Comparison of ENCODE assay signal across 8 cellular contexts in the genomic region with DNA sequence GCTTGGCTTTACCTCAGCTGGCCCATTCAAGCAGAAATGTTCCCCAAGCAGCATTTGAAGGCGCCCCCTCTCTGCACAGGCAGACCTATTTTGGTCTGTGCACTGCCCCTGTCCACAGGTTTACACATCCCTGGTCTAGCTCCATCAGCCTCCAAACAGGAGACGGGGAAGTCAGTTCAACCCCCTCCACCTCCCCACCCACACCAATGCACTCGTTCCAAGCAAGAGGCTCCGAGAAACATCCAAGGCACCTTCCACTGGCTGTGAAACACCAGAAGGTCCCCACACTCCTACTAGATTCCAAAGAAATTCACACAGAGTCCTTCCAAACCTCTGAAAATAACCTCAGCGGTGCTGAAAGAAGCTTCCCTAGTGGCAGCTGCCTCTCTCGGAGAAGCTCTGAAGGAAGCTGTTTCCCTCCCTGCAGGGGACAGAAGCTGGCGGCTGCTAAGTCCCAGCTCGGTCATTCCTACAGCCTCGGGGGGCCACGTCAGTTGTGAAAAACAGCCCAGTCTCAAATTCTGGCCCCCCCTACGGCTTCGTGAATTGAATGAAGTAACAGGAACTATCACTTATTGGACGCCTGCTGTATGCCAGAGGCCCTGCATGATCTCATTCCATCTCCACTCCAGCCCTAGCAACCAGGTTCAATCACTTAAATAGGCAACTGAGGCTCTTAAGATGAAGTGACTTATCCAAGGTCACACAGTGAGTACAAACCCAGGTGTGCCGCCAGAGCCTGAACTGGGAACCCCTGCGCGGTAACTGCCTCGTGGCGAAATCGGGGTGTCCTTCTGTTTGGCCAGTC. TPM values are rescaled to one million over a fixed set of nuclear protein-coding genes. Genes with fewer than 3 reads are reported as not detected.
DNase-seq lines count a peak whose midpoint lies in the region; FAIRE-seq and TF ChIP-seq lines count a peak whose summit lies in the region.

No MANE protein-coding gene starts in this region.

- no peaks in the 10 kb centered on the region for H3K36me3 Mint-ChIP-seq in brain

- H3K27me3 Mint-ChIP-seq in brain = peaks cover 10% of the 10 kb centered on the region

- no peaks in the 10 kb centered on the region; the same call in 1 of the 2 replicates for H4K20me1 ChIP-seq in KMS-11 (ENCODE audit: insufficient read depth)

- H3K27ac ChIP-seq in KMS-11 (peak overlapping the region; percentile 96), thyroid gland (peak overlapping the region; percentile 98 to 100 (median 100))

- H3K4me1 ChIP-seq in KMS-11 (ENCODE audit: low read depth, poor library complexity, severe bottlenecking) (peaks cover 31% of the 10 kb centered on the region), thyroid gland (peaks cover 36 to 43% of the 10 kb centered on the region in 2 donors)

- H3K27me3 ChIP-seq in KMS-11 (ENCODE audit: insufficient read depth, low read depth) = no peaks in the 10 kb centered on the region
- no peaks in the 10 kb centered on the region for H3K27me3 ChIP-seq in thyroid gland

- DNase-seq in NCI-H146 (lab: John Stamatoyannopoulos, UW) (peak; percentile 46), NCI-H146 treated with DMSO at 0.1 percent for 48 hours (lab: John Stamatoyannopoulos, UW; ENCODE audit: unreplicated experiment) (no peak), lower leg skin (ENCODE audit: low spot score in 2 of 2) (no peak), thyroid gland (peak; percentile 46 to 52), cerebellar nuclear complex (lab: John Stamatoyannopoulos, UW) (no peak), urothelium cell line (ENCODE audit: low spot score) (no peak)

- TF ChIP-seq CTCF in KMS-11 (conservative IDR thresholded peaks at IDR 0.05; ENCODE audit: low read depth, low read length) = no peak
- TF ChIP-seq CTCF in brain (conservative IDR thresholded peaks at IDR 0.05) = no peak
- no peak for TF ChIP-seq CTCF in lower leg skin (IDR thresholded peaks at IDR 0.05)
- peak in 2 of 6 experiments; percentile 17 to 26 for TF ChIP-seq CTCF in thyroid gland (IDR thresholded peaks at IDR 0.05)

- H3K4me3 ChIP-seq in KMS-11 (IDR thresholded peaks at IDR 0.05; ENCODE audit: insufficient read depth, low read depth, low read length) (peak overlapping the region; percentile 15), lower leg skin (ENCODE audit: low read depth, poor library complexity, severe bottlenecking) (peak overlapping the region; percentile 98), thyroid gland (replicated peaks in 1 of 3) (peak overlapping the region; percentile 95 to 97 (median 95))

- H2AFZ ChIP-seq in KMS-11 (ENCODE audit: low read depth) = peak overlapping the region; percentile 90

- no peaks in the 10 kb centered on the region for H3K9me3 ChIP-seq in thyroid gland

- intact Hi-C loops in lower leg skin (cut with DNase I; ENCODE audit: low total_unique reads) (no loop called here), thyroid gland (cut with DNase I) (loop anchor here (10.0 kb wide), 1 partner anchor 60 kb away; no protein-coding TSS in a partner anchor)

- no peak for TF ChIP-seq POLR2A in lower leg skin (IDR thresholded peaks at IDR 0.05)
- peak in 1 of 2 donors; percentile 11 for TF ChIP-seq POLR2A in thyroid gland (IDR thresholded peaks at IDR 0.05)

- WGBS in lower leg skin, 2 donors = 4 to 5% methylated on average over 19 of the region's 19 CpGs
- WGBS in thyroid gland, 2 donors = 3 to 6% methylated on average over 10 to 13 of the region's 19 CpGs

- H3K4me1 Mint-ChIP-seq in brain = peaks cover 72% of the 10 kb centered on the region

- H3K36me3 ChIP-seq in KMS-11 (ENCODE audit: insufficient read depth) = no peaks in the 10 kb centered on the region; the same call in 1 of the 2 replicates
- H3K36me3 ChIP-seq in thyroid gland = no peaks in the 10 kb centered on the region

- H3K9me3 Mint-ChIP-seq in brain = peaks cover 0 to 2% (median 0%) of the 10 kb centered on the region in 5 experiments

- H3K4me2 ChIP-seq in KMS-11 = peak overlapping the region; percentile 97

- H3K27ac Mint-ChIP-seq in brain = peak overlapping the region; percentile 84 to 95 (median 89)

- peak overlapping the region; percentile 91 to 100 (median 99) for H3K4me3 Mint-ChIP-seq in brain

- FAIRE-seq in urothelium cell line (lab: Jason Lieb, UNC) = no peak

- H3K9ac ChIP-seq in KMS-11 = peak overlapping the region; percentile 92

- H3K79me2 ChIP-seq in KMS-11 (ENCODE audit: insufficient read depth, low read depth) = peaks cover 55% of the 10 kb centered on the region

RNA-seq across cellular contexts. Expression of gene SPATA2, which starts 0.8 kb away (rescaled TPM):
- 16.6 TPM for polyA plus RNA-seq in brain (ENCODE audit: insufficient read depth, low read depth, low replicate concordance)
- total RNA-seq in lower leg skin (1 to 10 TPM; 5.3 to 8.2 (median 6.2) TPM), thyroid gland (10 to 100 TPM in 3 of 4 donors, 1 to 10 TPM in 1; 5.0 to 14.2 (median 12.7) TPM)

RNA-seq across cellular contexts. Expression of gene RNF114, which starts 21.7 kb away (rescaled TPM):
- 82.0 TPM for polyA plus RNA-seq in brain (ENCODE audit: insufficient read depth, low read depth, low replicate concordance)
- total RNA-seq in lower leg skin = 100 to 1,000 TPM in 2 of 4 donors, 10 to 100 TPM in 2; 48.7 to 166 (median 103) TPM
- total RNA-seq in thyroid gland = 100 to 1,000 TPM; 132 to 279 (median 179) TPM

Comparison
In these comparisons a context has a peak if more than half of its experiments do, and no peak if none do; other contexts are left out.
1. DNase-seq: peak in NCI-H146 (single experiment) and thyroid gland (2 of 2); none in NCI-H146 treated with DMSO at 0.1 percent for 48 hours (single experiment), lower leg skin (0 of 2), cerebellar nuclear complex (0 of 2) and urothelium cell line (single experiment).
2. H3K4me3 ChIP-seq: peak in every context shown above with its lines; median percentile 98 in lower leg skin; 95 in thyroid gland; 15 in KMS-11.